In genomic region chr11:24295360-24295759, GRCh38 we compare ENCODE assay signal across 21 cellular contexts.
DNase-seq lines count a peak whose midpoint lies in the region; ATAC-seq, FAIRE-seq and TF ChIP-seq lines count a peak whose summit lies in the region.
"Had no signal": no experiment of that assay in that cellular context is flagged by ENCODE, and none has a peak within 500 bp of the region (broad histone marks: within the 10 kb centered on the region; RNA-seq: fewer than 3 reads in every experiment).

No MANE protein-coding gene starts in this region.

- in situ Hi-C loops in GM12878 (cut with MboI), result no loop called here

- H3K4me3 ChIP-seq in GM12878, result no peak overlapping the region
- H3K4me3 ChIP-seq in PC-3 (ENCODE audit: low read length), result no peak overlapping the region
- H3K4me3 ChIP-seq: HAP-1, ovary, vagina had no signal

- H2AFZ ChIP-seq in GM12878 (ENCODE audit: control insufficient read depth, low read depth, low read length) (no peak overlapping the region), PC-3 (ENCODE audit: low read length) (no peak overlapping the region)

- TF ChIP-seq CTCF in GM12878 (IDR thresholded peaks at IDR 0.05 in 2 of 3, conservative IDR thresholded peaks at IDR 0.05 in 1 of 3; ENCODE audit: control insufficient read depth in 2 of 3, extremely low read depth in 1 of 3, insufficient read depth in 1 of 3, low read depth in 3 of 3, low read length in 3 of 3) (no peak), PC-3 (conservative IDR thresholded peaks at IDR 0.05; ENCODE audit: low read depth, low read length) (no peak)

- CTCF ChIA-PET in GM12878 (lab: Yijun Ruan, JAX), result no interaction called here
- CTCF ChIA-PET in PC-3 (lab: Charles Lee), result no interaction called here

- H3K36me3 ChIP-seq in GM12878 (ENCODE audit: control insufficient read depth in 2 of 2, insufficient read depth in 2 of 2, low read length in 1 of 2) (no peaks in the 10 kb centered on the region), PC-3 (ENCODE audit: low read depth, low read length) (no peaks in the 10 kb centered on the region)
- H3K36me3 ChIP-seq: HAP-1, ovary, vagina had no signal

- TF ChIP-seq POLR2A in GM12878 (IDR thresholded peaks at IDR 0.05; ENCODE audit: low read depth, low read length), result no peak

- no peak overlapping the region for H3K4me2 ChIP-seq in GM12878 (ENCODE audit: control insufficient read depth, insufficient read depth)
- no peak overlapping the region for H3K4me2 ChIP-seq in PC-3 (ENCODE audit: low read length)

- RAD21 ChIA-PET in GM12878 (lab: Charles Lee; ENCODE audit: unreplicated experiment), result no interaction called here

- H3K79me2 ChIP-seq in GM12878 (ENCODE audit: control insufficient read depth, insufficient read depth, low read length) (no peaks in the 10 kb centered on the region), PC-3 (ENCODE audit: low read length) (no peaks in the 10 kb centered on the region)

- 0% methylated on average over 2 of the region's 2 CpGs for WGBS in GM12878 (ENCODE audit: insufficient coverage, insufficient replicate concordance, low lambda C conversion rate, missing lambda C conversion rate)

- DNase-seq in ELR (ENCODE audit: low read depth) (peak; percentile 1), HT1080 (ENCODE audit: low read depth) (peak; percentile 11), GM12878 (ENCODE audit: low read depth, low spot score) (no peak), myocyte (ENCODE audit: low read depth) (peak; percentile 41), PC-3 (no peak), NCI-H2029 (lab: John Stamatoyannopoulos, UW) (no peak)
- no peak for DNase-seq in stimulated activated CD4-positive, alpha-beta T cell treated with anti-CD3 and anti-CD28 coated beads, Interleukin-15, amount 100 ng/mL, for 24 hours
- DNase-seq: activated CD8-positive, alpha-beta T cell treated with anti-CD3 and anti-CD28 coated beads, Interleukin-2, amount 10 ng/mL, durations not matched to agents 7 days and 5 days; activated T-cell treated with anti-CD3 and anti-CD28 coated beads, Interleukin-2, amount 50 U/mL, for 72 hours; CD4-positive, alpha-beta T cell; ovary; SHP77 treated with DMSO at 0.1 percent for 48 hours; stimulated activated CD4-positive, alpha-beta T cell treated with anti-CD3 and anti-CD28 coated beads, Interleukin-4, amount 100 ng/mL, for 24 hours; substantia nigra; T-helper 17 cell had no signal

- H4K20me1 ChIP-seq in GM12878 (ENCODE audit: control insufficient read depth, insufficient read depth), result no peaks in the 10 kb centered on the region
- no peaks in the 10 kb centered on the region for H4K20me1 ChIP-seq in PC-3 (ENCODE audit: low read length)

- H3K9ac ChIP-seq in GM12878 (ENCODE audit: control insufficient read depth, insufficient read depth, low read length), result no peak overlapping the region
- no peak overlapping the region for H3K9ac ChIP-seq in PC-3 (ENCODE audit: low read length)

- no peak for FAIRE-seq in GM12878 (lab: Jason Lieb, UNC)

- no peak overlapping the region for H3K27ac ChIP-seq in GM12878 (ENCODE audit: control insufficient read depth, insufficient read depth)
- H3K27ac ChIP-seq in PC-3 (ENCODE audit: low read length), result no peak overlapping the region
- H3K27ac ChIP-seq: ovary, vagina had no signal

- SMC1A ChIA-PET in GM12878 (lab: Charles Lee; ENCODE audit: uncharacterized antibody, unreplicated experiment), result interaction anchor here (1.3 kb wide), 1 partner anchor 9 kb away, joined by 4 read pairs; no protein-coding TSS in a partner anchor

- ATAC-seq in GM12878 (peak; percentile 57), GM18517 (IDR thresholded peaks at IDR 0.05; ENCODE audit: unreplicated experiment) (no peak), PC-3 (no peak)
- ATAC-seq: activated CD8-positive, alpha-beta T cell treated with anti-CD3 and anti-CD28 coated beads, Interleukin-2, amount 10 ng/mL, durations not matched to agents 7 days and 5 days; activated naive CD4-positive, alpha-beta T cell treated with anti-CD3 and anti-CD28 coated beads, Interleukin-2, amount 50 U/mL, for 72 hours; activated T-cell treated with anti-CD3 and anti-CD28 coated beads, Interleukin-2, amount 50 U/mL, for 72 hours; left lobe of liver; T-helper 17 cell; WTC11 had no signal

- POLR2A ChIA-PET in GM12878 (lab: Charles Lee) (no interaction called here), PC-3 (lab: Charles Lee; ENCODE audit: unreplicated experiment) (no interaction called here)

- no peaks in the 10 kb centered on the region for H3F3A ChIP-seq in PC-3 (ENCODE audit: low read length, unreplicated experiment)

- TF ChIP-seq RAD21 in GM12878 (IDR thresholded peaks at IDR 0.05; ENCODE audit: insufficient read depth, low read depth, low read length), result no peak

- intact Hi-C loops in GM12878 (cut with micrococcal nuclease; ENCODE audit: unreplicated experiment), result no loop called here
- intact Hi-C loops in PC-3 (cut with micrococcal nuclease), result no loop called here

- no peaks in the 10 kb centered on the region for H3K9me2 ChIP-seq in PC-3 (replicated peaks; ENCODE audit: low read length)

- H3K9me3 ChIP-seq in GM12878 (replicated peaks; ENCODE audit: control insufficient read depth, insufficient read depth, low read length), result no peaks in the 10 kb centered on the region
- no peaks in the 10 kb centered on the region for H3K9me3 ChIP-seq in PC-3 (ENCODE audit: low read length)
- H3K9me3 ChIP-seq: HAP-1, ovary, vagina had no signal

- no peak for TF ChIP-seq EP300 in GM12878 (IDR thresholded peaks at IDR 0.05; ENCODE audit: borderline replicate concordance in 1 of 2, control insufficient read depth in 1 of 2, low read depth in 2 of 2, low read length in 2 of 2)

- BruUV-seq in GM12878 (replicated peaks; lab: Mats Ljungman, UMichigan) (no TSS peak), PC-3 (replicated peaks; lab: Mats Ljungman, UMichigan) (no TSS peak)

- H3K4me1 ChIP-seq in GM12878 (ENCODE audit: control insufficient read depth, insufficient read depth, low read length), result no peaks in the 10 kb centered on the region
- no peaks in the 10 kb centered on the region for H3K4me1 ChIP-seq in PC-3 (ENCODE audit: insufficient read depth, low read length)
- H3K4me1 ChIP-seq: HAP-1, vagina had no signal

- H3K27me3 ChIP-seq in GM12878 (replicated peaks in 1 of 2; ENCODE audit: control insufficient read depth in 2 of 2, insufficient read depth in 2 of 2, low read length in 1 of 2) (no peaks in the 10 kb centered on the region), PC-3 (ENCODE audit: low read length) (no peaks in the 10 kb centered on the region)
- H3K27me3 ChIP-seq: ovary, vagina had no signal

TF ChIP-seq in GM12878, 131 proteins besides CTCF, POLR2A, EP300 and RAD21:
- TF ChIP-seq EZH2 (IDR thresholded peaks at IDR 0.05; ENCODE audit: borderline replicate concordance, control insufficient read depth, low read depth, low read length) (no peak), ZBED1 (IDR thresholded peaks at IDR 0.05; ENCODE audit: borderline replicate concordance) (no peak), SIX5 (IDR thresholded peaks at IDR 0.05; ENCODE audit: low read depth, low read length, severe bottlenecking) (no peak), MEF2B (IDR thresholded peaks at IDR 0.05; ENCODE audit: partially characterized antibody, poor library complexity, severe bottlenecking) (no peak), ZSCAN29 (IDR thresholded peaks at IDR 0.05) (no peak), KLF5 (IDR thresholded peaks at IDR 0.05; ENCODE audit: partially characterized antibody) (no peak), IKZF2 (IDR thresholded peaks at IDR 0.05) (no peak)
- TF ChIP-seq, protein P1, sequence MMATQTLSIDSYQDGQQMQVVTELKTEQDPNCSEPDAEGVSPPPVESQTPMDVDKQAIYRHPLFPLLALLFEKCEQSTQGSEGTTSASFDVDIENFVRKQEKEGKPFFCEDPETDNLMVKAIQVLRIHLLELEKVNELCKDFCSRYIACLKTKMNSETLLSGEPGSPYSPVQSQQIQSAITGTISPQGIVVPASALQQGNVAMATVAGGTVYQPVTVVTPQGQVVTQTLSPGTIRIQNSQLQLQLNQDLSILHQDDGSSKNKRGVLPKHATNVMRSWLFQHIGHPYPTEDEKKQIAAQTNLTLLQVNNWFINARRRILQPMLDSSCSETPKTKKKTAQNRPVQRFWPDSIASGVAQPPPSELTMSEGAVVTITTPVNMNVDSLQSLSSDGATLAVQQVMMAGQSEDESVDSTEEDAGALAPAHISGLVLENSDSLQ (IDR thresholded peaks at IDR 0.05), result no peak

Comparison
In these comparisons a context has a peak if more than half of its experiments do, and no peak if none do; other contexts are left out.
1. DNase-seq: peak in ELR (single experiment), HT1080 (single experiment) and myocyte (single experiment); none in GM12878 (single experiment), stimulated activated CD4-positive, alpha-beta T cell treated with anti-CD3 and anti-CD28 coated beads, Interleukin-15, amount 100 ng/mL, for 24 hours (single experiment), PC-3 (single experiment) and NCI-H2029 (single experiment).